In genomic region chr7:141228482-141228881, GRCh38 we compare ENCODE assay signal across 23 cellular contexts.
DNase-seq lines count a peak whose midpoint lies in the region; ATAC-seq and TF ChIP-seq lines count a peak whose summit lies in the region.
"Had no signal": no experiment of that assay in that cellular context is flagged by ENCODE, and none has a peak within 500 bp of the region (broad histone marks: within the 10 kb centered on the region; RNA-seq: fewer than 3 reads in every experiment).

No MANE protein-coding gene starts in this region.

- H3F3A ChIP-seq in SK-N-SH (replicated peaks; ENCODE audit: insufficient read depth) = no peaks in the 10 kb centered on the region

- H3K9me2 ChIP-seq in SK-N-SH = no peaks in the 10 kb centered on the region

- H2AFZ ChIP-seq in SK-N-SH (ENCODE audit: low read depth) (no peak overlapping the region), parathyroid adenoma (peak overlapping the region; percentile 25)

- no peak for ATAC-seq in SK-N-SH treated with all-trans-retinoic acid at 6 μM for 48 hours
- no peak for ATAC-seq in GM19324 (IDR thresholded peaks at IDR 0.05; ENCODE audit: low FRiP score, unreplicated experiment)
- ATAC-seq: A549; CD8-positive, alpha-beta T cell; GM12878 had no signal

- H3K4me3 ChIP-seq in SK-N-SH (ENCODE audit: low read depth in 2 of 2, low read length in 1 of 2) (no peak overlapping the region), coronary artery (no peak overlapping the region), parathyroid adenoma (ENCODE audit: low read depth, low read length) (no peak overlapping the region)
- H3K4me3 ChIP-seq: A549; BLaER1 treated with 17β-estradiol and CSF1 and Interleukin-3, amounts not matched to agents 10 nM and 100 nM; GM12878 had no signal

- H3K4me2 ChIP-seq in SK-N-SH (no peak overlapping the region), parathyroid adenoma (ENCODE audit: low read length) (no peak overlapping the region)
- H3K4me2 ChIP-seq: A549; BLaER1 treated with 17β-estradiol and CSF1 and Interleukin-3, amounts not matched to agents 10 nM and 100 nM had no signal

- H4K20me1 ChIP-seq in SK-N-SH (ENCODE audit: insufficient read depth) = no peaks in the 10 kb centered on the region
- H4K20me1 ChIP-seq: BLaER1 treated with 17β-estradiol and CSF1 and Interleukin-3, amounts not matched to agents 10 nM and 100 nM had no signal

- H3K4me1 ChIP-seq in SK-N-SH (ENCODE audit: control insufficient read depth in 1 of 2, insufficient read depth in 2 of 2, low read depth in 1 of 2, low read length in 1 of 2) (peaks cover 0 to 6% of the 10 kb centered on the region in 2 experiments; a peak in 2 of 4 replicates), parathyroid adenoma (peaks cover 26% of the 10 kb centered on the region)
- H3K4me1 ChIP-seq: A549 had no signal

- H3K9ac ChIP-seq in SK-N-SH = no peak overlapping the region
- no peak overlapping the region for H3K9ac ChIP-seq in parathyroid adenoma
- H3K9ac ChIP-seq: BLaER1 treated with 17β-estradiol and CSF1 and Interleukin-3, amounts not matched to agents 10 nM and 100 nM had no signal

- H3K36me3 ChIP-seq in SK-N-SH (replicated peaks in 1 of 2; ENCODE audit: control insufficient read depth in 1 of 2, insufficient read depth in 2 of 2, low read length in 1 of 2) (no peaks in the 10 kb centered on the region), parathyroid adenoma (ENCODE audit: control insufficient read depth, insufficient read depth, low read length) (no peaks in the 10 kb centered on the region)
- H3K36me3 ChIP-seq: BLaER1 treated with 17β-estradiol and CSF1 and Interleukin-3, amounts not matched to agents 10 nM and 100 nM had no signal

- TF ChIP-seq CTCF in SK-N-SH (IDR thresholded peaks at IDR 0.05) = no peak
- TF ChIP-seq CTCF in coronary artery (IDR thresholded peaks at IDR 0.05) = no peak
- no peak for TF ChIP-seq CTCF in parathyroid adenoma (IDR thresholded peaks at IDR 0.05)

- POLR2A ChIA-PET in SK-N-SH (lab: Yijun Ruan, JAX) = interaction anchor here (1.2 kb wide), 1 partner anchor 156 kb away, joined by 3 read pairs; no protein-coding TSS in a partner anchor

- CTCF ChIA-PET in SK-N-SH (lab: Yijun Ruan, JAX) = interaction anchor here (0.8 to 2.2 kb wide), 7 partner anchors 8 to 421 kb away, joined by 3 to 7 read pairs (median 5); no protein-coding TSS in a partner anchor

- no peak for TF ChIP-seq RAD21 in SK-N-SH (IDR thresholded peaks at IDR 0.05; ENCODE audit: low read length)

- H3K9me3 ChIP-seq in SK-N-SH (no peaks in the 10 kb centered on the region), parathyroid adenoma (ENCODE audit: control insufficient read depth, low read length) (no peaks in the 10 kb centered on the region)
- H3K9me3 ChIP-seq: A549 had no signal

- H3K27me3 ChIP-seq in SK-N-SH (ENCODE audit: insufficient read depth) (no peaks in the 10 kb centered on the region), parathyroid adenoma (ENCODE audit: control insufficient read depth, insufficient read depth, low read length) (no peaks in the 10 kb centered on the region)
- H3K27me3 ChIP-seq: BLaER1 treated with 17β-estradiol and CSF1 and Interleukin-3, amounts not matched to agents 10 nM and 100 nM had no signal

- no peak for TF ChIP-seq EP300 in SK-N-SH (IDR thresholded peaks at IDR 0.05; ENCODE audit: borderline replicate concordance in 1 of 2, low read depth in 1 of 2, low read length in 1 of 2)

- H3K27ac ChIP-seq in SK-N-SH (ENCODE audit: low read depth in 2 of 2, low read length in 1 of 2) = no peak overlapping the region
- no peak overlapping the region for H3K27ac ChIP-seq in coronary artery
- H3K27ac ChIP-seq in parathyroid adenoma = no peak overlapping the region
- H3K27ac ChIP-seq: 22Rv1; A549; BLaER1 treated with 17β-estradiol and CSF1 and Interleukin-3, amounts not matched to agents 10 nM and 100 nM; C4-2B had no signal

- 47% methylated on average over 5 of the region's 5 CpGs for WGBS in SK-N-SH (ENCODE audit: low lambda C conversion rate)

- DNase-seq in SK-N-SH (no peak), coronary artery (ENCODE audit: low spot score) (peak; percentile 38), COLO829 (ENCODE audit: low spot score) (no peak)
- no peak for DNase-seq in activated naive CD4-positive, alpha-beta T cell (lab: John Stamatoyannopoulos, UW)
- DNase-seq: AML-193; CD4-positive, alpha-beta T cell; CD8-positive, alpha-beta T cell; COR-L47; DMS 273 treated with DMSO at 0.1 percent for 48 hours; DMS153; DMS53; DMS79; DND-41; EL; GDM1 had no signal

- no peaks in the 10 kb centered on the region for H3K79me2 ChIP-seq in SK-N-SH (ENCODE audit: insufficient read depth)
- H3K79me2 ChIP-seq in parathyroid adenoma = peaks cover 37% of the 10 kb centered on the region

TF ChIP-seq in SK-N-SH, 30 proteins besides CTCF, POLR2A, EP300 and RAD21:
- peak; percentile 16; the same call in 1 of the 2 replicates for TF ChIP-seq GATA2 (CRISPR knock-in tag; IDR thresholded peaks at IDR 0.05)
- TF ChIP-seq SIN3A (IDR thresholded peaks at IDR 0.05; ENCODE audit: borderline replicate concordance, low read depth, low read length) = no peak

TF ChIP-seq in SK-N-SH treated with all-trans-retinoic acid at 6 μM for 48 hours, 23 proteins besides CTCF, POLR2A, EP300 and RAD21:
- TF ChIP-seq TSHZ2 (CRISPR knock-in tag; IDR thresholded peaks at IDR 0.05) = no peak
- no peak for TF ChIP-seq ZC3H10 (CRISPR knock-in tag; IDR thresholded peaks at IDR 0.05)
- TF ChIP-seq ZNF70 (CRISPR knock-in tag; IDR thresholded peaks at IDR 0.05) = no peak
- TF ChIP-seq TOX (CRISPR knock-in tag; IDR thresholded peaks at IDR 0.05; ENCODE audit: borderline replicate concordance) = no peak
- TF ChIP-seq OSR1 (CRISPR knock-in tag; IDR thresholded peaks at IDR 0.05) = no peak
- no peak for TF ChIP-seq ZFP3 (CRISPR knock-in tag; IDR thresholded peaks at IDR 0.05)
- TF ChIP-seq ARNTL (CRISPR knock-in tag; IDR thresholded peaks at IDR 0.05; ENCODE audit: borderline replicate concordance, low read depth) = no peak
- TF ChIP-seq ISL1 (CRISPR knock-in tag; IDR thresholded peaks at IDR 0.05) = no peak
- TF ChIP-seq ZNF8 (CRISPR knock-in tag; IDR thresholded peaks at IDR 0.05) = no peak
- TF ChIP-seq CREB5 (CRISPR knock-in tag; IDR thresholded peaks at IDR 0.05; ENCODE audit: low read depth) = no peak
- no peak for TF ChIP-seq BACH2 (CRISPR knock-in tag; IDR thresholded peaks at IDR 0.05; ENCODE audit: borderline replicate concordance)
- TF ChIP-seq ESRRG (CRISPR knock-in tag; IDR thresholded peaks at IDR 0.05) = no peak
- TF ChIP-seq PATZ1 (CRISPR knock-in tag; IDR thresholded peaks at IDR 0.05; ENCODE audit: borderline replicate concordance) = no peak
- no peak for TF ChIP-seq PPARA (CRISPR knock-in tag; IDR thresholded peaks at IDR 0.05; ENCODE audit: borderline replicate concordance)
